22 cellular contexts compared by ENCODE assay signal in the genomic region with DNA sequence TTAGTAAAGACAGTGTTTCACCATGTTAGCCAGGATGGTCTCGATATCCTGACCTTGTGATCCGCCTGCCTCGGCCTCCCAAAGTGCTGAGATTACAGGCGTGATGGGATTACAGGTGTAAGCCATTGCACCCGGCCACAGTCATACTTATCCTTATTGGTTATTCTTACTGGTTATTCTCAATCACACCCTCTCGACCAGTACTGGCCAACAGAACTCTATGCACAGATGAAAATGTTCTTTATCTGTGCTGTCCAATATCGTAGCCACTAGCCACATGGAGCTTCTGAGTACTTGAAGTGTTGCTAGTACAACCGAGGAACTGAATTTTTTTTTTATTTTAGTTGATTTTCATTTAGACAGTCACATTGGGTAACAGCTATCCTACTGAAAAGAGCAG.
"Had no signal": no experiment of that assay in that cellular context is flagged by ENCODE, and none has a peak within 500 bp of the region (broad histone marks: within the 10 kb centered on the region; RNA-seq: fewer than 3 reads in every experiment).

No MANE protein-coding gene starts in this region.

- H3K27me3 ChIP-seq: heart left ventricle, stomach, upper lobe of left lung, uterus had no signal

- H3K9me3 ChIP-seq: heart left ventricle, lower lobe of right lung, prostate gland, stomach, upper lobe of left lung, uterus had no signal

- H3K27ac ChIP-seq: lower lobe of right lung, parathyroid adenoma, prostate gland, upper lobe of left lung had no signal

- H2AFZ ChIP-seq: parathyroid adenoma had no signal

- H3K4me1 ChIP-seq: parathyroid adenoma, prostate gland, uterus had no signal

- ATAC-seq: left lobe of liver, lower lobe of right lung had no signal

- H3K4me3 ChIP-seq: coronary artery, heart left ventricle, lower lobe of right lung, prostate gland, stomach, upper lobe of left lung, uterus had no signal

- H3K36me3 ChIP-seq: prostate gland, uterus had no signal

- DNase-seq: effector CD4-positive, alpha-beta T cell; endodermal cell; erythroblast; foreskin melanocyte; heart left ventricle; hippocampal formation; kidney glomerular epithelial cell; lower lobe of right lung; mesenchymal stem cell; naive B cell; nephron progenitor cell; retina; small intestine; stimulated activated CD4-positive, alpha-beta T cell treated with anti-CD3 and anti-CD28 coated beads, Interleukin-12 subunit alpha, Interleukin-12 subunit beta, amount 100 ng/mL, for 4 hours; stimulated activated naive CD4-positive, alpha-beta T cell; stomach; upper lobe of left lung; uterus had no signal

- H3K9ac ChIP-seq: parathyroid adenoma had no signal
